Comparison of ENCODE assay signal across 10 cellular contexts in the genomic region with DNA sequence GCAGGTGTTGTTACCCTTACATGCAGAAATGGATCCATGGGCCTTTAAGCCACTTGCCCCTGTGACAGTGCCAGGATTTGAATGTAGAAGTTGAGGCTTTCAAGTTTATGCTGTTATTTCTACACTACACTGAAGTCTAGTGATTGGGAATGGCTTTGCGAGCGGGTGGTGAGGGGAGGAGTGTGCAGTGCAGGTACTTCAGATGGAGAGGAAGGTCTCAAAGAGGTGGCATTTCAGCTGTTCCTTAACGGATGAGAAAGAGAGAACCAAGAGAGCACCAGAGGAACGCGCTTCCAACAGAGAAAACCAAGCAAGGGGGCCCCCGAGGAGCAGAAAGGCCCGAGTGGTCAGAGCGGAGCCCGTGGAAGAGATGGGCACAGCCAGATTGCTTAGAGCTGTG. TPM values are rescaled to one million over a fixed set of nuclear protein-coding genes. Genes with fewer than 3 reads are reported as not detected.
DNase-seq lines count a peak whose midpoint lies in the region; ATAC-seq and TF ChIP-seq lines count a peak whose summit lies in the region.
"Had no signal": no experiment of that assay in that cellular context is flagged by ENCODE, and none has a peak within 500 bp of the region (broad histone marks: within the 10 kb centered on the region; RNA-seq: fewer than 3 reads in every experiment).

No MANE protein-coding gene starts in this region.

- H3K27ac ChIP-seq in cardiac muscle cell: peak overlapping the region; percentile 98
- H3K27ac ChIP-seq in upper lobe of left lung: peak overlapping the region; percentile 87 to 97 (median 94)

- peaks cover 4% of the 10 kb centered on the region for H3K36me3 ChIP-seq in cardiac muscle cell
- peaks cover 0 to 21% (median 0%) of the 10 kb centered on the region in 4 donors for H3K36me3 ChIP-seq in upper lobe of left lung

- H3K9me3 Mint-ChIP-seq in endothelial cell (ENCODE audit: unreplicated experiment): no peaks in the 10 kb centered on the region
- H3K9me3 Mint-ChIP-seq in nephron progenitor cell: no peaks in the 10 kb centered on the region
- no peaks in the 10 kb centered on the region for H3K9me3 Mint-ChIP-seq in activated CD4-positive, alpha-beta T cell treated with anti-CD3 and anti-CD28 coated beads, Interleukin-2, amount 10 ng/mL, durations not matched to agents 24 days and 14 days
- H3K9me3 Mint-ChIP-seq: activated T-cell treated with anti-CD3 and anti-CD28 coated beads, Interleukin-2, amount 50 U/mL, for 4 hours had no signal

- no peaks in the 10 kb centered on the region for H3K27me3 ChIP-seq in cardiac muscle cell
- H3K27me3 ChIP-seq in upper lobe of left lung: no peaks in the 10 kb centered on the region

- H3K4me1 Mint-ChIP-seq in endothelial cell (ENCODE audit: unreplicated experiment) (peaks cover 79% of the 10 kb centered on the region), nephron progenitor cell (peaks cover 97% of the 10 kb centered on the region)
- H3K4me1 Mint-ChIP-seq in activated CD4-positive, alpha-beta T cell treated with anti-CD3 and anti-CD28 coated beads, Interleukin-2, amount 10 ng/mL, durations not matched to agents 24 days and 14 days: peaks cover 53% of the 10 kb centered on the region

- H3K4me1 ChIP-seq in cardiac muscle cell (ENCODE audit: low read depth) (peaks cover 83% of the 10 kb centered on the region), upper lobe of left lung (peaks cover 96 to 100% (median 98%) of the 10 kb centered on the region in 4 donors)

- no peak for TF ChIP-seq EP300 in upper lobe of left lung (IDR thresholded peaks at IDR 0.05)

- H3K9me3 ChIP-seq in cardiac muscle cell (ENCODE audit: low read depth): no peaks in the 10 kb centered on the region
- H3K9me3 ChIP-seq in upper lobe of left lung: no peaks in the 10 kb centered on the region

- no peak overlapping the region for H3K4me3 ChIP-seq in cardiac muscle cell
- H3K4me3 ChIP-seq in upper lobe of left lung: no peak overlapping the region

- H3K27ac Mint-ChIP-seq in endothelial cell (ENCODE audit: unreplicated experiment) (peak overlapping the region; percentile 24), nephron progenitor cell (peak overlapping the region; percentile 94)
- H3K27ac Mint-ChIP-seq in activated CD4-positive, alpha-beta T cell treated with anti-CD3 and anti-CD28 coated beads, Interleukin-2, amount 10 ng/mL, durations not matched to agents 24 days and 14 days: no peak overlapping the region

- no peak for ATAC-seq in Right ventricle myocardium inferior
- no peak for ATAC-seq in upper lobe of left lung (ENCODE audit: low FRiP score in 2 of 2)
- no peak for ATAC-seq in GM18861 (IDR thresholded peaks at IDR 0.05; ENCODE audit: unreplicated experiment)
- ATAC-seq: activated T-cell treated with anti-CD3 and anti-CD28 coated beads, Interleukin-2, amount 50 U/mL, for 4 hours had no signal

- DNase-seq in cardiac muscle cell (ENCODE audit: low read depth in 1 of 2, low spot score in 1 of 2) (no peak), Right ventricle myocardium inferior (ENCODE audit: missing footprints) (no peak), endothelial cell (ENCODE audit: low spot score) (no peak), nephron progenitor cell (no peak), upper lobe of left lung (no peak), NCI-H1694 treated with DMSO at 0.1 percent for 48 hours (lab: John Stamatoyannopoulos, UW) (no peak)
- DNase-seq in activated CD4-positive, alpha-beta T cell treated with anti-CD3 and anti-CD28 coated beads, Interleukin-2, amount 10 ng/mL, durations not matched to agents 24 days and 14 days: no peak
- DNase-seq: activated T-cell treated with anti-CD3 and anti-CD28 coated beads, Interleukin-2, amount 50 U/mL, for 4 hours; NCI-H187 treated with DMSO at 0.1 percent for 48 hours had no signal

- no peak for TF ChIP-seq CTCF in cardiac muscle cell (IDR thresholded peaks at IDR 0.05; ENCODE audit: low read depth, low read length)
- TF ChIP-seq CTCF in endothelial cell (IDR thresholded peaks at IDR 0.05; ENCODE audit: unreplicated experiment): no peak
- no peak for TF ChIP-seq CTCF in nephron progenitor cell (IDR thresholded peaks at IDR 0.05)
- no peak for TF ChIP-seq CTCF in upper lobe of left lung (IDR thresholded peaks at IDR 0.05)

- H3K27me3 Mint-ChIP-seq in endothelial cell (ENCODE audit: unreplicated experiment): peaks cover 23% of the 10 kb centered on the region
- H3K27me3 Mint-ChIP-seq in nephron progenitor cell (ENCODE audit: low read depth, poor library complexity): no peaks in the 10 kb centered on the region
- no peaks in the 10 kb centered on the region for H3K27me3 Mint-ChIP-seq in activated CD4-positive, alpha-beta T cell treated with anti-CD3 and anti-CD28 coated beads, Interleukin-2, amount 10 ng/mL, durations not matched to agents 24 days and 14 days

- peaks cover 20% of the 10 kb centered on the region for H3K36me3 Mint-ChIP-seq in endothelial cell (ENCODE audit: low read depth, unreplicated experiment)
- H3K36me3 Mint-ChIP-seq in nephron progenitor cell (ENCODE audit: low read depth): peaks cover 17% of the 10 kb centered on the region
- peaks cover 28% of the 10 kb centered on the region for H3K36me3 Mint-ChIP-seq in activated CD4-positive, alpha-beta T cell treated with anti-CD3 and anti-CD28 coated beads, Interleukin-2, amount 10 ng/mL, durations not matched to agents 24 days and 14 days (ENCODE audit: low read depth)

- intact Hi-C loops in Right ventricle myocardium inferior (cut with DNase I): no loop called here
- intact Hi-C loops in activated CD4-positive, alpha-beta T cell treated with anti-CD3 and anti-CD28 coated beads, Interleukin-2, amount 10 ng/mL, durations not matched to agents 24 days and 14 days (cut with micrococcal nuclease): no loop called here

- no peak for TF ChIP-seq POLR2A in upper lobe of left lung (IDR thresholded peaks at IDR 0.05)

- WGBS in upper lobe of left lung, 2 donors: 53 to 77% methylated on average over 9 of the region's 9 CpGs

- H3K4me3 Mint-ChIP-seq in endothelial cell (ENCODE audit: unreplicated experiment): peak overlapping the region; percentile 47
- H3K4me3 Mint-ChIP-seq in nephron progenitor cell: peak overlapping the region; percentile 14
- no peak overlapping the region for H3K4me3 Mint-ChIP-seq in activated CD4-positive, alpha-beta T cell treated with anti-CD3 and anti-CD28 coated beads, Interleukin-2, amount 10 ng/mL, durations not matched to agents 24 days and 14 days
- H3K4me3 Mint-ChIP-seq: activated T-cell treated with anti-CD3 and anti-CD28 coated beads, Interleukin-2, amount 50 U/mL, for 4 hours had no signal

RNA-seq across cellular contexts. Expression of a gene that starts 13.3 kb away (rescaled TPM):
- total RNA-seq in cardiac muscle cell: 391 and 465 TPM in 2 replicates
- 70.2 and 77.4 TPM in 2 replicates for polyA plus RNA-seq in cardiac muscle cell
- total RNA-seq in Right ventricle myocardium inferior: 145 TPM
- total RNA-seq in endothelial cell (ENCODE audit: unreplicated experiment): 744 TPM
- total RNA-seq in upper lobe of left lung: 100 to 1,000 TPM; 162 to 636 (median 512) TPM
- 243 and 257 TPM in 2 replicates for total RNA-seq in activated CD4-positive, alpha-beta T cell treated with anti-CD3 and anti-CD28 coated beads, Interleukin-2, amount 10 ng/mL, durations not matched to agents 24 days and 14 days

RNA-seq across cellular contexts. Expression of a gene that starts 41.7 kb away (rescaled TPM):
- 504 and 711 TPM in 2 replicates for total RNA-seq in cardiac muscle cell
- polyA plus RNA-seq in cardiac muscle cell: 258 and 455 TPM in 2 replicates
- 660 TPM for total RNA-seq in Right ventricle myocardium inferior
- 469 TPM for total RNA-seq in endothelial cell (ENCODE audit: unreplicated experiment)
- total RNA-seq in upper lobe of left lung: 100 to 1,000 TPM; 142 to 404 (median 242) TPM
- 321 and 322 TPM in 2 replicates for total RNA-seq in activated CD4-positive, alpha-beta T cell treated with anti-CD3 and anti-CD28 coated beads, Interleukin-2, amount 10 ng/mL, durations not matched to agents 24 days and 14 days

RNA-seq across cellular contexts. Expression of a gene that starts 43.0 kb away (rescaled TPM):
- total RNA-seq in cardiac muscle cell (2.4 and 3.9 TPM in 2 replicates), Right ventricle myocardium inferior (3.1 TPM), endothelial cell (ENCODE audit: unreplicated experiment) (7.5 TPM), upper lobe of left lung (10 to 100 TPM in 3 of 6 donors, 1 to 10 TPM in 3; 6.2 to 28.3 (median 9.9) TPM)
- polyA plus RNA-seq in cardiac muscle cell: 4.6 and 7.7 TPM in 2 replicates
- total RNA-seq in activated CD4-positive, alpha-beta T cell treated with anti-CD3 and anti-CD28 coated beads, Interleukin-2, amount 10 ng/mL, durations not matched to agents 24 days and 14 days: 156 and 172 TPM in 2 replicates
